7 cellular contexts compared by ENCODE assay signal in genomic region chr6:57267586-57268293, GRCh38. TPM values are rescaled to one million over a fixed set of nuclear protein-coding genes. Genes with fewer than 3 reads are reported as not detected.
DNase-seq lines count a peak whose midpoint lies in the region; ATAC-seq and TF ChIP-seq lines count a peak whose summit lies in the region.

No MANE protein-coding gene starts in this region.

- H3K36me3 ChIP-seq in mucosa of descending colon (ENCODE audit: low read depth) (no peaks in the 10 kb centered on the region), transverse colon (no peaks in the 10 kb centered on the region)

- no peak for TF ChIP-seq CTCF in mucosa of descending colon (IDR thresholded peaks at IDR 0.05)
- peak; percentile 38 to 62 (median 46) for TF ChIP-seq CTCF in transverse colon (IDR thresholded peaks at IDR 0.05)

- peak; percentile 99 for DNase-seq in EH (ENCODE audit: low read depth)
- peak; percentile 96 for DNase-seq in HT1080 (ENCODE audit: low read depth)
- DNase-seq in SW480 (ENCODE audit: low spot score), result peak; percentile 47
- peak; percentile 21 to 82 for DNase-seq in dermis microvascular lymphatic vessel endothelial cell (ENCODE audit: low read depth in 2 of 2)
- DNase-seq in mucosa of descending colon, result peak in 1 of 3 donors; percentile 78
- DNase-seq in transverse colon, result peak; percentile 50
- DNase-seq in cortex of kidney (lab: John Stamatoyannopoulos, UW), result no peak

- WGBS in transverse colon (ENCODE audit: low coverage in 1 of 2), 2 donors, result 76 to 88% methylated on average over 7 to 10 of the region's 10 CpGs

- no peaks in the 10 kb centered on the region for H3K27me3 ChIP-seq in transverse colon

- TF ChIP-seq EP300 in transverse colon (IDR thresholded peaks at IDR 0.05; ENCODE audit: low read depth), result no peak

- peak overlapping the region; percentile 43 to 85 (median 60) for H3K27ac ChIP-seq in transverse colon

- H3K4me3 ChIP-seq in mucosa of descending colon (no peak overlapping the region), transverse colon (no peak overlapping the region)

- no peaks in the 10 kb centered on the region for H3K4me1 ChIP-seq in mucosa of descending colon (ENCODE audit: low read depth)
- peaks cover 3 to 17% (median 6%) of the 10 kb centered on the region in 4 donors for H3K4me1 ChIP-seq in transverse colon

- ATAC-seq in mucosa of descending colon, result peak; percentile 65

- H3K9me3 ChIP-seq in mucosa of descending colon (no peaks in the 10 kb centered on the region), transverse colon (no peaks in the 10 kb centered on the region)

- in situ Hi-C loops in transverse colon (cut with MboI; ENCODE audit: low pct_ligation_motif_present in 1 of 4, low pct_unique_long_range_greater_than_20kb in 1 of 4, low sequenced_read_pairs in 3 of 4), result no loop called here

- TF ChIP-seq POLR2A in transverse colon (IDR thresholded peaks at IDR 0.05), result no peak

- intact Hi-C loops in mucosa of descending colon (cut with DNase I, micrococcal nuclease) (loop anchor here in 1 of 2 donors (5.0 kb wide), 1 partner anchor 50 kb away; the partner anchor contains the start of gene PRIM2), transverse colon (cut with DNase I; ENCODE audit: low total_unique reads) (no loop called here)

RNA-seq across cellular contexts. Expression of gene RAB23, which starts 45.6 kb away (rescaled TPM):
- total RNA-seq in HT1080 (2014; rRNA removed; shearing (Covaris generic)), result 10.5 and 12.8 TPM in 2 replicates
- 15.6 and 20.7 TPM in 2 replicates for polyA plus RNA-seq in HT1080 (2015; cell fraction: cytosol; rRNA removed)
- polyA plus RNA-seq in HT1080 (2015; cell fraction: nucleus; rRNA removed), result 13.3 and 13.8 TPM in 2 replicates
- total RNA-seq in dermis microvascular lymphatic vessel endothelial cell (4.2 and 5.1 TPM in 2 replicates), mucosa of descending colon (100 to 1,000 TPM in 1 of 3 donors, 1 to 10 TPM in 2; 2.9 to 109 (median 8.7) TPM), transverse colon (10 to 100 TPM; 21.7 to 28.5 (median 25.1) TPM)

RNA-seq across cellular contexts. Expression of gene PRIM2, which starts 49.7 kb away (rescaled TPM):
- 48.2 and 58.5 TPM in 2 replicates for total RNA-seq in HT1080 (2014; rRNA removed; shearing (Covaris generic))
- 37.1 and 38.5 TPM in 2 replicates for polyA plus RNA-seq in HT1080 (2015; cell fraction: cytosol; rRNA removed)
- polyA plus RNA-seq in HT1080 (2015; cell fraction: nucleus; rRNA removed), result 54.0 and 65.3 TPM in 2 replicates
- total RNA-seq in dermis microvascular lymphatic vessel endothelial cell (8.3 and 17.1 TPM in 2 replicates), mucosa of descending colon (10 to 100 TPM; 11.7 to 16.9 (median 12.7) TPM), transverse colon (10 to 100 TPM in 3 of 4 donors, 1 to 10 TPM in 1; 9.6 to 47.4 (median 20.4) TPM)
